In the genomic region with DNA sequence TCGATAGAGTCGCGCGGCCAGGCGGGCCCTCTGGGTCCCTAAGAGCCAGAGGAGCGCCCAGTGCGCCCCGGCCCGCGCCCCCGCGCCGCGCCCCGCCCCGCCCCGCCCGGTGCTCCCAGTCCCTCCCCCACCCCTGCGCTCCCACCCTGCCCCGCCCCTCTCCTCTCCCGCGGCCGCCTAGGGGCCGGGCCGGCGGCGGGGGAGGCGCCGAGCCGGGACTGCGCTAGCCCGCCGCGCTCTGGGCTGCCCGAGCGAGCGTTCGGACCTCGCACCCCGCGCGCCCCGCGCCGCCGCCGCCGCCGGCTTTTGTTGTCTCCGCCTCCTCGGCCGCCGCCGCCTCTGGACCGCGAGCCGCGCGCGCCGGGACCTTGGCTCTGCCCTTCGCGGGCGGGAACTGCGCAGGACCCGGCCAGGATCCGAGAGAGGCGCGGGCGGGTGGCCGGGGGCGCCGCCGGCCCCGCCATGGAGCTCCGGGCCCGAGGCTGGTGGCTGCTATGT, we compare ENCODE assay signal across 8 cellular contexts. TPM values are rescaled to one million over a fixed set of nuclear protein-coding genes. Genes with fewer than 3 reads are reported as not detected.
A peak's percentile ranks its signal among the peaks of the same experiment; 100 is the strongest.
DNase-seq lines count a peak whose midpoint lies in the region; ATAC-seq and TF ChIP-seq lines count a peak whose summit lies in the region.

A gene with protein sequence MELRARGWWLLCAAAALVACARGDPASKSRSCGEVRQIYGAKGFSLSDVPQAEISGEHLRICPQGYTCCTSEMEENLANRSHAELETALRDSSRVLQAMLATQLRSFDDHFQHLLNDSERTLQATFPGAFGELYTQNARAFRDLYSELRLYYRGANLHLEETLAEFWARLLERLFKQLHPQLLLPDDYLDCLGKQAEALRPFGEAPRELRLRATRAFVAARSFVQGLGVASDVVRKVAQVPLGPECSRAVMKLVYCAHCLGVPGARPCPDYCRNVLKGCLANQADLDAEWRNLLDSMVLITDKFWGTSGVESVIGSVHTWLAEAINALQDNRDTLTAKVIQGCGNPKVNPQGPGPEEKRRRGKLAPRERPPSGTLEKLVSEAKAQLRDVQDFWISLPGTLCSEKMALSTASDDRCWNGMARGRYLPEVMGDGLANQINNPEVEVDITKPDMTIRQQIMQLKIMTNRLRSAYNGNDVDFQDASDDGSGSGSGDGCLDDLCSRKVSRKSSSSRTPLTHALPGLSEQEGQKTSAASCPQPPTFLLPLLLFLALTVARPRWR (plus strand): TSS at position 207 of the 498 bp plus-strand sequence. CDS start 256 bp downstream, at position 463.

- H3K4me1 ChIP-seq in muscle layer of duodenum (ENCODE audit: control insufficient read depth in 1 of 2, insufficient read depth in 2 of 2, low read length in 2 of 2) (peaks cover 0 to 30% of the 10 kb centered on the region in 2 donors), thyroid gland (peaks cover 18 to 33% of the 10 kb centered on the region in 2 donors)

- intact Hi-C loops in thyroid gland (cut with DNase I) = no loop called here

- no peaks in the 10 kb centered on the region for H3K36me3 ChIP-seq in muscle layer of duodenum (ENCODE audit: control insufficient read depth in 1 of 2, insufficient read depth in 2 of 2, low read length in 2 of 2)
- H3K36me3 ChIP-seq in thyroid gland = no peaks in the 10 kb centered on the region

- TF ChIP-seq POLR2A in thyroid gland (IDR thresholded peaks at IDR 0.05) = peak; percentile 24 to 76

- H3K36me3 Mint-ChIP-seq in activated T-cell treated with anti-CD3 and anti-CD28 coated beads, Interleukin-2, amount 50 U/mL, for 4 hours (ENCODE audit: insufficient read depth) = no peaks in the 10 kb centered on the region

- peak; percentile 66 to 69 for ATAC-seq in activated T-cell treated with anti-CD3 and anti-CD28 coated beads, Interleukin-2, amount 50 U/mL, for 4 hours

- H3K27me3 ChIP-seq in muscle layer of duodenum (ENCODE audit: low read depth, low read length) (peaks cover 14% of the 10 kb centered on the region), thyroid gland (no peaks in the 10 kb centered on the region)

- H3K9me3 ChIP-seq in muscle layer of duodenum (ENCODE audit: control insufficient read depth in 1 of 2, low read length in 2 of 2) (no peaks in the 10 kb centered on the region), thyroid gland (no peaks in the 10 kb centered on the region)

- WGBS in thyroid gland, 2 donors = no CpG with 5 or more reads among the region's 77 CpGs

- TF ChIP-seq CTCF in thyroid gland (IDR thresholded peaks at IDR 0.05) = no peak

- H3K4me3 ChIP-seq in muscle layer of duodenum (ENCODE audit: low read depth in 1 of 2, low read length in 2 of 2) (peak within 1 kb of the TSS; percentile 44 to 70), thyroid gland (replicated peaks in 1 of 3) (peak within 1 kb of the TSS; percentile 47 to 81 (median 72))

- H3K9me3 Mint-ChIP-seq in activated T-cell treated with anti-CD3 and anti-CD28 coated beads, Interleukin-2, amount 50 U/mL, for 4 hours = no peaks in the 10 kb centered on the region

- peak within 1 kb of the TSS; percentile 82 for H3K4me3 Mint-ChIP-seq in activated T-cell treated with anti-CD3 and anti-CD28 coated beads, Interleukin-2, amount 50 U/mL, for 4 hours

- H3K4me1 Mint-ChIP-seq in activated T-cell treated with anti-CD3 and anti-CD28 coated beads, Interleukin-2, amount 50 U/mL, for 4 hours (ENCODE audit: low read depth) = peaks cover 7% of the 10 kb centered on the region

- peak; percentile 3 to 63 for DNase-seq in NCI-H187 (lab: John Stamatoyannopoulos, UW)
- no peak for DNase-seq in NCI-H187 treated with DMSO at 0.1 percent for 48 hours (lab: John Stamatoyannopoulos, UW)
- DNase-seq in HCEC 1CT = peak; percentile 83
- peak; percentile 66 for DNase-seq in NCI-H2227 treated with DMSO at 0.1 percent for 48 hours (lab: John Stamatoyannopoulos, UW)
- peak; percentile 50 for DNase-seq in activated T-cell treated with anti-CD3 and anti-CD28 coated beads, Interleukin-2, amount 50 U/mL, for 4 hours
- peak; percentile 84 for DNase-seq in fibroblast of gingiva (ENCODE audit: low read depth)
- DNase-seq in thyroid gland = peak; percentile 77 to 81

- peaks cover 23% of the 10 kb centered on the region for H3K27me3 Mint-ChIP-seq in activated T-cell treated with anti-CD3 and anti-CD28 coated beads, Interleukin-2, amount 50 U/mL, for 4 hours (ENCODE audit: low read depth)

- H3K27ac ChIP-seq in muscle layer of duodenum (ENCODE audit: low read length) (no peak within 1 kb of the TSS), thyroid gland (peak within 1 kb of the TSS in 2 of 3 donors; percentile 59 to 74)

RNA-seq across cellular contexts. Expression of the gene that starts here (rescaled TPM):
- 1 to 10 TPM; 3.7 to 6.3 (median 5.9) TPM for total RNA-seq in activated T-cell treated with anti-CD3 and anti-CD28 coated beads, Interleukin-2, amount 50 U/mL, for 4 hours
- 10 to 100 TPM; 14.1 to 35.5 (median 26.8) TPM for total RNA-seq in thyroid gland
